Comparison of ENCODE assay signal across 1 cellular context in genomic region chr5:143596824-143597223, GRCh38.
TF ChIP-seq lines count a peak whose summit lies in the region.

No MANE protein-coding gene starts in this region.

TF ChIP-seq in IMR-90, 13 proteins besides CTCF, POLR2A, EP300 and RAD21:
- TF ChIP-seq MAFK (IDR thresholded peaks at IDR 0.05; ENCODE audit: low read depth, low read length) (no peak), CHD1 (IDR thresholded peaks at IDR 0.05; ENCODE audit: low read depth, low read length) (no peak), NFE2L2 (IDR thresholded peaks at IDR 0.05; ENCODE audit: low read depth, low read length) (no peak), MAZ (IDR thresholded peaks at IDR 0.05; ENCODE audit: borderline replicate concordance, low read depth, low read length) (no peak), MXI1 (IDR thresholded peaks at IDR 0.05; ENCODE audit: borderline replicate concordance, low read depth, low read length) (no peak), USF2 (IDR thresholded peaks at IDR 0.05; ENCODE audit: low read depth, low read length) (no peak), RCOR1 (IDR thresholded peaks at IDR 0.05; ENCODE audit: insufficient replicate concordance, low read length) (no peak), SMC3 (IDR thresholded peaks at IDR 0.05; ENCODE audit: low read depth, low read length) (no peak)
